ENCODE assay signal across 8 cellular contexts in the genomic region with DNA sequence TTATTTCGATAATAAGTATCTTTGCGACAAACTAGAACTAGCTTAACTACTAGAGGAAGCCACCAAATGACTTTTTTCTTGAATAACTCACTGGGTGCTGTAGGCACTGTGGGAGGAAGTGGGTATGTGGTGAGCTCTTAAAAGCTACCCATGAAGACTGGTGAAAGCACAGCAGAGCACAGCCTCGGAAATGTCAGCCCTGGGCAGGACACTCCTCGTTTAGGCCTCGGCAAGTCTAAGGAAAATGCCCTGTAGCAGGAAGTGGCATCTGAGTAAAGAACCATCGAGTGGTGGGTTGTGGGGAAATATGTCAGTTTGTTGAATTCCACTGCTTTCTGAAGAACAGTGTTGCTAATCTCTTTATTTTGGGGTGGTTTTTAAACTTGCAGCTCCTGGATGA. TPM values are rescaled to one million over a fixed set of nuclear protein-coding genes. Genes with fewer than 3 reads are reported as not detected.
A peak's percentile ranks its signal among the peaks of the same experiment; 100 is the strongest.
DNase-seq lines count a peak whose midpoint lies in the region; ATAC-seq, FAIRE-seq and TF ChIP-seq lines count a peak whose summit lies in the region.

No MANE protein-coding gene starts in this region.

- dilution Hi-C loops in keratinocyte (cut with MboI; ENCODE audit: extremely low pct_ligation_motif_present, low sequenced_read_pairs), result no loop called here

- no peaks in the 10 kb centered on the region for H3K79me2 ChIP-seq in keratinocyte (ENCODE audit: control insufficient read depth, insufficient read depth, low read length)

- H3K36me3 Mint-ChIP-seq in MCF 10A (ENCODE audit: insufficient read depth, unreplicated experiment), result peaks cover 79% of the 10 kb centered on the region
- H3K36me3 Mint-ChIP-seq in activated T-cell treated with anti-CD3 and anti-CD28 coated beads, Interleukin-2, amount 50 U/mL, for 4 hours (ENCODE audit: insufficient read depth), result peaks cover 33% of the 10 kb centered on the region

- CTCF ChIA-PET in MCF 10A (lab: Yijun Ruan, JAX), result interaction anchor here (1.1 kb wide), 1 partner anchor 21 kb away, joined by 4 read pairs; no protein-coding TSS in a partner anchor

- no peak for TF ChIP-seq POLR2A in breast epithelium (IDR thresholded peaks at IDR 0.05)
- TF ChIP-seq POLR2A in uterus (IDR thresholded peaks at IDR 0.05), result no peak

- no peaks in the 10 kb centered on the region for H3K27me3 Mint-ChIP-seq in MCF 10A (ENCODE audit: insufficient read depth, unreplicated experiment)
- H3K27me3 Mint-ChIP-seq in activated T-cell treated with anti-CD3 and anti-CD28 coated beads, Interleukin-2, amount 50 U/mL, for 4 hours (ENCODE audit: low read depth), result no peaks in the 10 kb centered on the region

- H4K20me1 ChIP-seq in keratinocyte (ENCODE audit: control insufficient read depth, extremely low read depth, insufficient read depth, low read length), result no peaks in the 10 kb centered on the region

- no peaks in the 10 kb centered on the region for H3K9me1 ChIP-seq in keratinocyte (ENCODE audit: control insufficient read depth, extremely low read depth, insufficient read depth, low read length)

- TF ChIP-seq CTCF in breast epithelium (IDR thresholded peaks at IDR 0.05) (no peak), MCF 10A (IDR thresholded peaks at IDR 0.05; ENCODE audit: unreplicated experiment) (no peak), keratinocyte (optimal IDR thresholded peaks at IDR 0.05 in 1 of 3, IDR thresholded peaks at IDR 0.05 in 1 of 3, conservative IDR thresholded peaks at IDR 0.05 in 1 of 3; ENCODE audit: extremely low read depth in 1 of 3, insufficient read depth in 2 of 3, low read length in 3 of 3) (no peak), uterus (IDR thresholded peaks at IDR 0.05) (no peak)

- H3K36me3 ChIP-seq in breast epithelium (no peaks in the 10 kb centered on the region), keratinocyte (ENCODE audit: control insufficient read depth in 2 of 2, extremely low read depth in 1 of 2, insufficient read depth in 2 of 2, low read length in 2 of 2) (peaks cover 11 to 14% of the 10 kb centered on the region in 2 experiments), uterus (no peaks in the 10 kb centered on the region)

- peaks cover 0 to 6% of the 10 kb centered on the region in 2 donors for H3K4me1 ChIP-seq in breast epithelium
- H3K4me1 ChIP-seq in keratinocyte (ENCODE audit: control insufficient read depth, extremely low read depth, insufficient read depth, low read length), result peaks cover 23% of the 10 kb centered on the region
- H3K4me1 ChIP-seq in uterus, result no peaks in the 10 kb centered on the region

- H3K27ac ChIP-seq in breast epithelium (peak overlapping the region; percentile 36 to 61), keratinocyte (ENCODE audit: control insufficient read depth, insufficient read depth, low read length) (peak overlapping the region; percentile 50), uterus (no peak overlapping the region)

- peak; percentile 82 for ATAC-seq in activated T-cell treated with anti-CD3 and anti-CD28 coated beads, Interleukin-2, amount 50 U/mL, for 4 hours

- no peak overlapping the region for H3K4me2 ChIP-seq in keratinocyte (ENCODE audit: control insufficient read depth, extremely low read depth, insufficient read depth, low read depth, low read length)

- no peak overlapping the region for H3K4me3 ChIP-seq in breast epithelium
- H3K4me3 ChIP-seq in keratinocyte (ENCODE audit: control insufficient read depth in 2 of 3, extremely low read depth in 1 of 3, insufficient read depth in 2 of 3, low read depth in 1 of 3, low read length in 3 of 3), result no peak overlapping the region
- H3K4me3 ChIP-seq in uterus, result no peak overlapping the region

- H2AFZ ChIP-seq in keratinocyte (ENCODE audit: control insufficient read depth, low read length), result no peak overlapping the region

- H3K9ac ChIP-seq in keratinocyte (ENCODE audit: control insufficient read depth, extremely low read depth, insufficient read depth, low read length), result no peak overlapping the region

- DNase-seq in breast epithelium (ENCODE audit: low spot score in 2 of 2), result no peak
- DNase-seq in MCF 10A (ENCODE audit: unreplicated experiment), result no peak
- peak; percentile 42 for DNase-seq in NOMO-1 treated with dmso at 0.1 percent for 144 hours (lab: John Stamatoyannopoulos, UW; ENCODE audit: unreplicated experiment)
- peak; percentile 73 for DNase-seq in activated T-cell treated with anti-CD3 and anti-CD28 coated beads, Interleukin-2, amount 50 U/mL, for 4 hours
- DNase-seq in keratinocyte (ENCODE audit: low read depth, low spot score), result no peak
- DNase-seq in stimulated activated CD8-positive, alpha-beta memory T cell treated with anti-CD3 and anti-CD28 coated beads, Interleukin-15, amount 100 ng/mL, for 4 hours (ENCODE audit: low read depth in 2 of 2), result peak; percentile 62 to 69
- no peak for DNase-seq in uterus
- DNase-seq in DMS79 (lab: John Stamatoyannopoulos, UW), result no peak

- POLR2A ChIA-PET in MCF 10A (lab: Yijun Ruan, JAX), result no interaction called here

- H3K4me3 Mint-ChIP-seq in MCF 10A (ENCODE audit: unreplicated experiment), result no peak overlapping the region
- peak overlapping the region; percentile 83 for H3K4me3 Mint-ChIP-seq in activated T-cell treated with anti-CD3 and anti-CD28 coated beads, Interleukin-2, amount 50 U/mL, for 4 hours

- H3K27ac Mint-ChIP-seq in MCF 10A (ENCODE audit: low read depth, unreplicated experiment), result no peak overlapping the region

- H3K9me3 ChIP-seq in breast epithelium, result no peaks in the 10 kb centered on the region
- H3K9me3 ChIP-seq in keratinocyte (ENCODE audit: control insufficient read depth, low read depth, low read length), result no peaks in the 10 kb centered on the region
- H3K9me3 ChIP-seq in uterus, result no peaks in the 10 kb centered on the region

- intact Hi-C loops in breast epithelium (cut with DNase I; ENCODE audit: low total_unique reads), result no loop called here
- intact Hi-C loops in MCF 10A (cut with micrococcal nuclease), result no loop called here
- intact Hi-C loops in uterus (cut with DNase I; ENCODE audit: low total_unique reads), result no loop called here

- no peaks in the 10 kb centered on the region for H3K4me1 Mint-ChIP-seq in MCF 10A (ENCODE audit: insufficient read depth, unreplicated experiment)
- H3K4me1 Mint-ChIP-seq in activated T-cell treated with anti-CD3 and anti-CD28 coated beads, Interleukin-2, amount 50 U/mL, for 4 hours (ENCODE audit: low read depth), result peaks cover 62% of the 10 kb centered on the region

- H3K27me3 ChIP-seq in breast epithelium (no peaks in the 10 kb centered on the region), keratinocyte (ENCODE audit: control insufficient read depth, extremely low read depth, insufficient read depth, low read length) (no peaks in the 10 kb centered on the region), uterus (no peaks in the 10 kb centered on the region)

- FAIRE-seq in keratinocyte (lab: Jason Lieb, UNC), result peak; percentile 20

- no TSS peak for BruUV-seq in MCF 10A (replicated peaks; lab: Mats Ljungman, UMichigan)

- H3K9me3 Mint-ChIP-seq in MCF 10A (ENCODE audit: unreplicated experiment), result no peaks in the 10 kb centered on the region
- H3K9me3 Mint-ChIP-seq in activated T-cell treated with anti-CD3 and anti-CD28 coated beads, Interleukin-2, amount 50 U/mL, for 4 hours, result no peaks in the 10 kb centered on the region

RNA-seq across cellular contexts. Expression of gene NCS1, which starts 44.0 kb away (rescaled TPM):
- total RNA-seq in breast epithelium (1 to 10 TPM; 3.2 to 3.9 (median 3.4) TPM), MCF 10A (2022) (27.8 and 41.3 TPM in 2 replicates), uterus (10 to 100 TPM in 3 of 4 donors, 1 to 10 TPM in 1; 4.1 to 99.3 (median 39.0) TPM)
- total RNA-seq in activated T-cell treated with anti-CD3 and anti-CD28 coated beads, Interleukin-2, amount 50 U/mL, for 4 hours, result 10 to 100 TPM; 23.8 to 27.5 (median 24.1) TPM
- 49.1 to 67.4 TPM (median 61.6 TPM) in 3 replicates for polyA plus RNA-seq in keratinocyte
- polyA plus RNA-seq in keratinocyte (2011; ENCODE audit: low read depth), result 7.2 TPM
- polyA plus RNA-seq in keratinocyte (2011; cell fraction: cytosol; rRNA removed), result 52.4 and 71.2 TPM in 2 replicates
- polyA plus RNA-seq in keratinocyte (2011; cell fraction: nucleus; rRNA removed), result 35.4 and 37.0 TPM in 2 replicates
- polyA plus RNA-seq in keratinocyte (2012; ENCODE audit: low replicate concordance), result 26.6 and 49.7 TPM in 2 replicates
- polyA minus RNA-seq in keratinocyte, result 45.3 to 74.1 TPM (median 69.9 TPM) in 3 replicates
- polyA minus RNA-seq in keratinocyte (2011; cell fraction: cytosol; rRNA and poly(A)+ RNA removed), result 94.6 TPM
- 22.4 and 28.3 TPM in 2 replicates for polyA minus RNA-seq in keratinocyte (2011; cell fraction: nucleus; rRNA and poly(A)+ RNA removed)

Comparison
In these comparisons a context has a peak if more than half of its experiments do, and no peak if none do; other contexts are left out.
1. DNase-seq: peak in NOMO-1 treated with dmso at 0.1 percent for 144 hours (single experiment), activated T-cell treated with anti-CD3 and anti-CD28 coated beads, Interleukin-2, amount 50 U/mL, for 4 hours (single experiment) and stimulated activated CD8-positive, alpha-beta memory T cell treated with anti-CD3 and anti-CD28 coated beads, Interleukin-15, amount 100 ng/mL, for 4 hours (2 of 2); none in breast epithelium (0 of 2), MCF 10A (single experiment), keratinocyte (single experiment), uterus (0 of 2) and DMS79 (single experiment).
2. H3K27ac ChIP-seq: peak in breast epithelium (2 of 2) and keratinocyte (single experiment); none in uterus (0 of 2).